Comparison of ENCODE assay signal across 22 cellular contexts in genomic region chr3:99565316-99565715, GRCh38.
"Had no signal": no experiment of that assay in that cellular context is flagged by ENCODE, and none has a peak within 500 bp of the region (broad histone marks: within the 10 kb centered on the region; RNA-seq: fewer than 3 reads in every experiment).

No MANE protein-coding gene starts in this region.

- ATAC-seq: Panc1, PC-3, Right ventricle myocardium inferior, SK-N-SH treated with all-trans-retinoic acid at 6 μM for 48 hours had no signal

- H3K9me3 ChIP-seq: MG63, SJCRH30 had no signal

- H3K36me3 ChIP-seq: MG63, SJCRH30 had no signal

- DNase-seq: KBM-7; MG63; NCI-H1092 treated with DMSO at 0.1 percent for 48 hours; NCI-H1436; NCI-H187; NCI-H2029; NCI-H2081 treated with DMSO at 0.1 percent for 48 hours; NCI-H2171; NCI-H226; NCI-H446; NCI-H510A; NCI-H524 treated with DMSO at 0.1 percent for 48 hours; NCI-H69; NCI-H774; NK-92 treated with Interleukin-12 subunit alpha and Interleukin-12 subunit beta, amount 100 ng/mL, for 24 hours; PC-3; SHP77 treated with DMSO at 0.1 percent for 48 hours; SJCRH30 had no signal

- H3K27ac ChIP-seq: RWPE1, SJCRH30 had no signal

- H3K27me3 ChIP-seq: MG63, SJCRH30 had no signal

- H3K4me3 ChIP-seq: MG63, SJCRH30 had no signal
